16 cellular contexts compared by ENCODE assay signal in genomic region chr22:40237241-40237640, GRCh38. TPM values are rescaled to one million over a fixed set of nuclear protein-coding genes. Genes with fewer than 3 reads are reported as not detected.
A peak's percentile ranks its signal among the peaks of the same experiment; 100 is the strongest.
DNase-seq lines count a peak whose midpoint lies in the region; ATAC-seq, FAIRE-seq and TF ChIP-seq lines count a peak whose summit lies in the region.
"Had no signal": no experiment of that assay in that cellular context is flagged by ENCODE, and none has a peak within 500 bp of the region (broad histone marks: within the 10 kb centered on the region; RNA-seq: fewer than 3 reads in every experiment).

No MANE protein-coding gene starts in this region.

- H3K4me1 Mint-ChIP-seq in MCF 10A (ENCODE audit: insufficient read depth, unreplicated experiment): peaks cover 61% of the 10 kb centered on the region
- peaks cover 76% of the 10 kb centered on the region for H3K4me1 Mint-ChIP-seq in activated T-cell treated with anti-CD3 and anti-CD28 coated beads, Interleukin-2, amount 50 U/mL, for 72 hours (ENCODE audit: low read depth)
- H3K4me1 Mint-ChIP-seq in stimulated activated memory B cell treated with anti-CD40 and anti-IgM and Interleukin-4, amounts not matched to agents 10 μg/mL and 1 μg/mL and 100 μg/mL, for 72 hours: peaks cover 81% of the 10 kb centered on the region

- H3K4me3 ChIP-seq in mammary epithelial cell (replicated peaks in 1 of 3; ENCODE audit: insufficient read depth in 1 of 3, low read depth in 2 of 3, low read length in 3 of 3) (no peak overlapping the region), left lung (no peak overlapping the region)
- H3K4me3 ChIP-seq: cardiac muscle cell, lower lobe of right lung, PC-9 had no signal

- peak overlapping the region; percentile 24 for H3K27ac Mint-ChIP-seq in MCF 10A (ENCODE audit: low read depth, unreplicated experiment)
- H3K27ac Mint-ChIP-seq in activated T-cell treated with anti-CD3 and anti-CD28 coated beads, Interleukin-2, amount 50 U/mL, for 72 hours: no peak overlapping the region
- H3K27ac Mint-ChIP-seq in stimulated activated memory B cell treated with anti-CD40 and anti-IgM and Interleukin-4, amounts not matched to agents 10 μg/mL and 1 μg/mL and 100 μg/mL, for 72 hours: peak overlapping the region; percentile 81

- DNase-seq in MCF 10A (ENCODE audit: unreplicated experiment) (no peak), mammary epithelial cell (no peak), GM19239 (ENCODE audit: insufficient read length, low spot score) (peak; percentile 31), left lung (no peak)
- peak; percentile 15 to 43 for DNase-seq in activated T-cell treated with anti-CD3 and anti-CD28 coated beads, Interleukin-2, amount 50 U/mL, for 72 hours
- DNase-seq: activated gamma-delta T cell treated with Interleukin-2 at 50 U/mL for 16 hours; AML-193; effector memory CD8-positive, alpha-beta T cell; lower lobe of right lung; NCI-H146; NCI-H510A; PC-9 had no signal

- no peak overlapping the region for H3K9ac ChIP-seq in mammary epithelial cell (ENCODE audit: insufficient read depth, low read length)

- BruUV-seq in MCF 10A (replicated peaks; lab: Mats Ljungman, UMichigan) (no TSS peak), mammary epithelial cell (replicated peaks; lab: Mats Ljungman, UMichigan) (no TSS peak)

- H3K9me3 Mint-ChIP-seq in MCF 10A (ENCODE audit: unreplicated experiment): no peaks in the 10 kb centered on the region
- H3K9me3 Mint-ChIP-seq in activated T-cell treated with anti-CD3 and anti-CD28 coated beads, Interleukin-2, amount 50 U/mL, for 72 hours: peaks cover 0 to 2% of the 10 kb centered on the region in 2 donors
- H3K9me3 Mint-ChIP-seq in stimulated activated memory B cell treated with anti-CD40 and anti-IgM and Interleukin-4, amounts not matched to agents 10 μg/mL and 1 μg/mL and 100 μg/mL, for 72 hours: no peaks in the 10 kb centered on the region
- H3K9me3 Mint-ChIP-seq: effector memory CD8-positive, alpha-beta T cell had no signal

- FAIRE-seq in GM19239 (lab: Jason Lieb, UNC): peak; percentile 90

- no peak overlapping the region for H2AFZ ChIP-seq in mammary epithelial cell (ENCODE audit: low read depth, low read length)
- H2AFZ ChIP-seq: PC-9 had no signal

- H3K4me2 ChIP-seq in mammary epithelial cell (ENCODE audit: insufficient read depth, low read depth, low read length): no peak overlapping the region
- H3K4me2 ChIP-seq: PC-9 had no signal

- 96% methylated on average over 4 of the region's 4 CpGs for WGBS in mammary epithelial cell (ENCODE audit: low coverage, missing lambda C conversion rate)

- no peaks in the 10 kb centered on the region for H3K27me3 Mint-ChIP-seq in MCF 10A (ENCODE audit: insufficient read depth, unreplicated experiment)
- no peaks in the 10 kb centered on the region for H3K27me3 Mint-ChIP-seq in activated T-cell treated with anti-CD3 and anti-CD28 coated beads, Interleukin-2, amount 50 U/mL, for 72 hours (ENCODE audit: low read depth)
- H3K27me3 Mint-ChIP-seq in stimulated activated memory B cell treated with anti-CD40 and anti-IgM and Interleukin-4, amounts not matched to agents 10 μg/mL and 1 μg/mL and 100 μg/mL, for 72 hours: no peaks in the 10 kb centered on the region
- H3K27me3 Mint-ChIP-seq: effector memory CD8-positive, alpha-beta T cell had no signal

- ATAC-seq in activated T-cell treated with anti-CD3 and anti-CD28 coated beads, Interleukin-2, amount 50 U/mL, for 72 hours (replicated peaks in 1 of 2): peak in 1 of 2 donors; percentile 22
- ATAC-seq in stimulated activated memory B cell treated with anti-CD40 and anti-IgM and Interleukin-4, amounts not matched to agents 10 μg/mL and 1 μg/mL and 100 μg/mL, for 72 hours: peak; percentile 92
- no peak for ATAC-seq in GM19452 (IDR thresholded peaks at IDR 0.05; ENCODE audit: unreplicated experiment)
- no peak for ATAC-seq in esophagus mucosa
- no peak for ATAC-seq in left lung
- ATAC-seq: effector memory CD8-positive, alpha-beta T cell; lower lobe of right lung had no signal

- CTCF ChIA-PET in MCF 10A (lab: Yijun Ruan, JAX) (no interaction called here), mammary epithelial cell (lab: Charles Lee; ENCODE audit: low non-redundant PET) (no interaction called here)

- peaks cover 46% of the 10 kb centered on the region for H3K36me3 Mint-ChIP-seq in MCF 10A (ENCODE audit: insufficient read depth, unreplicated experiment)
- peaks cover under 1 to 2% of the 10 kb centered on the region in 2 donors for H3K36me3 Mint-ChIP-seq in activated T-cell treated with anti-CD3 and anti-CD28 coated beads, Interleukin-2, amount 50 U/mL, for 72 hours (ENCODE audit: insufficient read depth in 2 of 2)
- H3K36me3 Mint-ChIP-seq in stimulated activated memory B cell treated with anti-CD40 and anti-IgM and Interleukin-4, amounts not matched to agents 10 μg/mL and 1 μg/mL and 100 μg/mL, for 72 hours: peaks cover 13% of the 10 kb centered on the region

- in situ Hi-C loops in mammary epithelial cell (cut with MboI; ENCODE audit: low sequenced_read_pairs in 2 of 2): no loop called here

- intact Hi-C loops in MCF 10A (cut with micrococcal nuclease): loop anchor here (5.0 kb wide), 1 partner anchor 60 kb away; the partner anchor contains the start of gene TNRC6B
- intact Hi-C loops in mammary epithelial cell (cut with micrococcal nuclease): no loop called here
- intact Hi-C loops in left lung (cut with DNase I): no loop called here

- peaks cover 75% of the 10 kb centered on the region for H3K79me2 ChIP-seq in mammary epithelial cell (ENCODE audit: insufficient read depth, low read length)

- H3K27me3 ChIP-seq in mammary epithelial cell (ENCODE audit: insufficient read depth, low read length): no peaks in the 10 kb centered on the region
- no peaks in the 10 kb centered on the region for H3K27me3 ChIP-seq in left lung
- H3K27me3 ChIP-seq: cardiac muscle cell had no signal

- no peak for TF ChIP-seq CTCF in MCF 10A (IDR thresholded peaks at IDR 0.05; ENCODE audit: unreplicated experiment)
- no peak for TF ChIP-seq CTCF in mammary epithelial cell (conservative IDR thresholded peaks at IDR 0.05 in 1 of 2, IDR thresholded peaks at IDR 0.05 in 1 of 2; ENCODE audit: extremely low read depth in 1 of 2, insufficient read depth in 1 of 2, low read depth in 1 of 2, low read length in 2 of 2)
- TF ChIP-seq CTCF in left lung (IDR thresholded peaks at IDR 0.05): no peak

- H3K9me3 ChIP-seq in mammary epithelial cell (replicated peaks; ENCODE audit: insufficient read depth, low read length) (no peaks in the 10 kb centered on the region), left lung (no peaks in the 10 kb centered on the region)
- H3K9me3 ChIP-seq: lower lobe of right lung had no signal

- H3K27ac ChIP-seq in mammary epithelial cell (ENCODE audit: insufficient read depth, low read depth, low read length): no peak overlapping the region
- no peak overlapping the region for H3K27ac ChIP-seq in left lung
- H3K27ac ChIP-seq: lower lobe of right lung had no signal

- H3K36me3 ChIP-seq in mammary epithelial cell (ENCODE audit: insufficient read depth, low read length) (no peaks in the 10 kb centered on the region), left lung (peaks cover 0 to 14% of the 10 kb centered on the region in 2 donors)
- H3K36me3 ChIP-seq: cardiac muscle cell had no signal

- H4K20me1 ChIP-seq in mammary epithelial cell (ENCODE audit: insufficient read depth, low read length): no peaks in the 10 kb centered on the region

- dilution Hi-C loops in mammary epithelial cell (cut with HindIII; ENCODE audit: low sequenced_read_pairs): no loop called here

- no peak overlapping the region for H3K4me3 Mint-ChIP-seq in MCF 10A (ENCODE audit: unreplicated experiment)
- peak overlapping the region; percentile 11 to 70 for H3K4me3 Mint-ChIP-seq in activated T-cell treated with anti-CD3 and anti-CD28 coated beads, Interleukin-2, amount 50 U/mL, for 72 hours
- peak overlapping the region; percentile 61 for H3K4me3 Mint-ChIP-seq in stimulated activated memory B cell treated with anti-CD40 and anti-IgM and Interleukin-4, amounts not matched to agents 10 μg/mL and 1 μg/mL and 100 μg/mL, for 72 hours

- H3K4me1 ChIP-seq in mammary epithelial cell (ENCODE audit: insufficient read depth, low read length) (peaks cover 63% of the 10 kb centered on the region), left lung (peaks cover 3 to 49% of the 10 kb centered on the region in 2 donors)

- POLR2A ChIA-PET in MCF 10A (lab: Yijun Ruan, JAX): no interaction called here

RNA-seq across cellular contexts. Expression of gene TNRC6B, which starts 59.5 kb away (rescaled TPM):
- total RNA-seq in MCF 10A (2022) (27.1 and 39.3 TPM in 2 replicates), mammary epithelial cell (10 to 100 TPM; 25.2 to 27.3 TPM), esophagus mucosa (19.3 TPM), left lung (10 to 100 TPM; 40.3 to 40.7 TPM)
- 7.6 TPM for polyA plus RNA-seq in mammary epithelial cell
- 52.8 TPM for polyA minus RNA-seq in mammary epithelial cell
- 10 to 100 TPM; 62.5 to 65.3 TPM for total RNA-seq in activated T-cell treated with anti-CD3 and anti-CD28 coated beads, Interleukin-2, amount 50 U/mL, for 72 hours

Comparison
In these comparisons a context has a peak if more than half of its experiments do, and no peak if none do; other contexts are left out.
1. DNase-seq: peak in GM19239 (single experiment) and activated T-cell treated with anti-CD3 and anti-CD28 coated beads, Interleukin-2, amount 50 U/mL, for 72 hours (2 of 2); none in MCF 10A (single experiment), mammary epithelial cell (single experiment) and left lung (0 of 2).